In genomic region chr11:130874396-130874795, GRCh38 we compare ENCODE assay signal across 18 cellular contexts. TPM values are rescaled to one million over a fixed set of nuclear protein-coding genes. Genes with fewer than 3 reads are reported as not detected.
A peak's percentile ranks its signal among the peaks of the same experiment; 100 is the strongest.
DNase-seq lines count a peak whose midpoint lies in the region; ATAC-seq and TF ChIP-seq lines count a peak whose summit lies in the region.
"Had no signal": no experiment of that assay in that cellular context is flagged by ENCODE, and none has a peak within 500 bp of the region (broad histone marks: within the 10 kb centered on the region; RNA-seq: fewer than 3 reads in every experiment).

No MANE protein-coding gene starts in this region.

- peaks cover 50 to 71% of the 10 kb centered on the region in 2 experiments for H3K36me3 ChIP-seq in SK-N-SH (replicated peaks in 1 of 2; ENCODE audit: control insufficient read depth in 1 of 2, insufficient read depth in 2 of 2, low read length in 1 of 2)
- H3K36me3 ChIP-seq: uterus had no signal

- TF ChIP-seq CTCF in AG04450 (IDR thresholded peaks at IDR 0.05; ENCODE audit: low read depth, low read length): no peak
- no peak for TF ChIP-seq CTCF in SK-N-SH (IDR thresholded peaks at IDR 0.05)
- no peak for TF ChIP-seq CTCF in dorsolateral prefrontal cortex (IDR thresholded peaks at IDR 0.05 in 54 of 56, conservative IDR thresholded peaks at IDR 0.05 in 2 of 56; ENCODE audit: low read depth in 1 of 56, partially characterized antibody in 56 of 56)
- TF ChIP-seq CTCF in neural crest cell (conservative IDR thresholded peaks at IDR 0.05): no peak

- no peak overlapping the region for H3K4me3 ChIP-seq in AG04450 (ENCODE audit: low read depth, low read length)
- H3K4me3 ChIP-seq in SK-N-SH (ENCODE audit: low read depth in 2 of 2, low read length in 1 of 2): no peak overlapping the region
- no peak overlapping the region for H3K4me3 ChIP-seq in dorsolateral prefrontal cortex
- H3K4me3 ChIP-seq: gastroesophageal sphincter, right lobe of liver, uterus had no signal

- no peaks in the 10 kb centered on the region for H3K79me2 ChIP-seq in SK-N-SH (ENCODE audit: insufficient read depth)

- H3F3A ChIP-seq in SK-N-SH (replicated peaks; ENCODE audit: insufficient read depth): peaks cover 13% of the 10 kb centered on the region

- no peak overlapping the region for H3K4me2 ChIP-seq in SK-N-SH

- H3K4me3 Mint-ChIP-seq in neural crest cell: no peak overlapping the region
- H3K4me3 Mint-ChIP-seq: T-helper 1 cell treated with Interleukin-12 subunit alpha and Interleukin-12 subunit beta and Interleukin-4 antibody, amounts not matched to agents 30 μg/mL and 1 μg/mL, for 36 hours had no signal

- TF ChIP-seq EP300 in SK-N-SH (IDR thresholded peaks at IDR 0.05; ENCODE audit: borderline replicate concordance in 1 of 2, low read depth in 1 of 2, low read length in 1 of 2): no peak

- peaks cover 0 to 11% of the 10 kb centered on the region in 2 experiments; a peak in 1 of 4 replicates for H3K4me1 ChIP-seq in SK-N-SH (ENCODE audit: control insufficient read depth in 1 of 2, insufficient read depth in 2 of 2, low read depth in 1 of 2, low read length in 1 of 2)
- H3K4me1 ChIP-seq: right lobe of liver had no signal

- no peaks in the 10 kb centered on the region for H3K9me3 ChIP-seq in AG04450 (ENCODE audit: control insufficient read depth, insufficient read depth, low read length)
- H3K9me3 ChIP-seq in SK-N-SH: no peaks in the 10 kb centered on the region
- H3K9me3 ChIP-seq: gastroesophageal sphincter, right lobe of liver, uterus had no signal

- peak overlapping the region; percentile 30; the same call in 1 of the 2 replicates for H3K9ac ChIP-seq in SK-N-SH

- no peaks in the 10 kb centered on the region for H3K27me3 Mint-ChIP-seq in neural crest cell (ENCODE audit: low read depth)

- no peak for TF ChIP-seq RAD21 in SK-N-SH (IDR thresholded peaks at IDR 0.05; ENCODE audit: low read length)

- H3K4me1 Mint-ChIP-seq in neural crest cell: peaks cover 5% of the 10 kb centered on the region

- WGBS in SK-N-SH (ENCODE audit: low lambda C conversion rate): 16% methylated on average over 1 of the region's 1 CpG

- peaks cover 16% of the 10 kb centered on the region for H3K36me3 Mint-ChIP-seq in neural crest cell (ENCODE audit: low read depth)

- intact Hi-C loops in dorsolateral prefrontal cortex (cut with DNase I): no loop called here

- ATAC-seq in GM21447 (IDR thresholded peaks at IDR 0.05; ENCODE audit: unreplicated experiment): no peak
- ATAC-seq in GM21717 (IDR thresholded peaks at IDR 0.05; ENCODE audit: unreplicated experiment): no peak
- ATAC-seq: gastroesophageal sphincter had no signal

- H3K27me3 ChIP-seq in AG04450 (ENCODE audit: control insufficient read depth, insufficient read depth, low read length) (no peaks in the 10 kb centered on the region), SK-N-SH (ENCODE audit: insufficient read depth) (no peaks in the 10 kb centered on the region), dorsolateral prefrontal cortex (no peaks in the 10 kb centered on the region)
- H3K27me3 ChIP-seq: gastroesophageal sphincter, right lobe of liver, uterus had no signal

- H2AFZ ChIP-seq in SK-N-SH (ENCODE audit: low read depth): no peak overlapping the region

- H3K9me2 ChIP-seq in SK-N-SH: no peaks in the 10 kb centered on the region

- CTCF ChIA-PET in AG04450 (lab: Charles Lee) (interaction anchor here (1.3 kb wide), 1 partner anchor 12 kb away, joined by 3 read pairs; no protein-coding TSS in a partner anchor), SK-N-SH (lab: Yijun Ruan, JAX) (interaction anchor here (11.0 to 25.0 kb wide), 2 partner anchors 13 to 438 kb away, joined by 101 to 747 read pairs; partner anchors contain the start of genes ADAMTS15 and ADAMTS8)

- no peak for DNase-seq in AG04450 (ENCODE audit: low read depth, low spot score)
- no peak for DNase-seq in SK-N-SH
- DNase-seq in dorsolateral prefrontal cortex: no peak
- DNase-seq in neural crest cell (ENCODE audit: low read depth, low spot score): no peak
- no peak for DNase-seq in NCI-H2029 (lab: John Stamatoyannopoulos, UW)
- no peak for DNase-seq in GM19240 (ENCODE audit: insufficient read length, low spot score)
- DNase-seq: activated CD4-positive, CD25-positive, alpha-beta regulatory T cell; activated naive CD4-positive, alpha-beta T cell; Calu3; NCI-H2107; right lobe of liver; RPMI8226; stimulated activated CD4-positive, alpha-beta T cell treated with anti-CD3 and anti-CD28 coated beads, Interleukin-4, amount 100 ng/mL, for 1 hour; uterus had no signal

- H3K27ac ChIP-seq in AG04450 (ENCODE audit: low read depth, low read length) (peak overlapping the region; percentile 54), SK-N-SH (ENCODE audit: low read depth in 2 of 2, low read length in 1 of 2) (peak overlapping the region in 1 of 2 experiments; percentile 72; a peak in 2 of 4 replicates), dorsolateral prefrontal cortex (peak overlapping the region in 58 of 59 donors; percentile 40 to 99 (median 90))
- H3K27ac ChIP-seq: gastroesophageal sphincter, right lobe of liver had no signal

- no peaks in the 10 kb centered on the region for H3K9me3 Mint-ChIP-seq in neural crest cell
- H3K9me3 Mint-ChIP-seq: T-helper 1 cell treated with Interleukin-12 subunit alpha and Interleukin-12 subunit beta and Interleukin-4 antibody, amounts not matched to agents 30 μg/mL and 1 μg/mL, for 36 hours had no signal

- POLR2A ChIA-PET in AG04450 (lab: Yijun Ruan, JAX) (interaction anchor here (1.1 kb wide), 1 partner anchor 23 kb away, joined by 3 read pairs; no protein-coding TSS in a partner anchor), SK-N-SH (lab: Yijun Ruan, JAX) (no interaction called here)

- peak overlapping the region; percentile 23 for H3K27ac Mint-ChIP-seq in neural crest cell (ENCODE audit: unreplicated experiment)
- H3K27ac Mint-ChIP-seq: T-helper 1 cell treated with Interleukin-12 subunit alpha and Interleukin-12 subunit beta and Interleukin-4 antibody, amounts not matched to agents 30 μg/mL and 1 μg/mL, for 36 hours had no signal

- no peaks in the 10 kb centered on the region for H4K20me1 ChIP-seq in SK-N-SH (ENCODE audit: insufficient read depth)

TF ChIP-seq in SK-N-SH, 30 proteins besides CTCF, POLR2A, EP300 and RAD21 (continues in another document):
- TF ChIP-seq RCOR1 (IDR thresholded peaks at IDR 0.05; ENCODE audit: low read length) (no peak), GATA2 (CRISPR knock-in tag; IDR thresholded peaks at IDR 0.05) (no peak), IRF3 (IDR thresholded peaks at IDR 0.05; ENCODE audit: low read depth, low read length) (no peak), USF1 (IDR thresholded peaks at IDR 0.05; ENCODE audit: borderline replicate concordance, low read depth) (no peak), EZH2phosphoT487 (IDR thresholded peaks at IDR 0.05; ENCODE audit: borderline replicate concordance, low read depth) (no peak), GABPA (IDR thresholded peaks at IDR 0.05; ENCODE audit: low read depth) (no peak), MXI1 (IDR thresholded peaks at IDR 0.05; ENCODE audit: low read depth, low read length) (no peak), MEF2A (IDR thresholded peaks at IDR 0.05; ENCODE audit: borderline replicate concordance, low read depth) (no peak), ELF1 (IDR thresholded peaks at IDR 0.05) (no peak), ZBTB33 (IDR thresholded peaks at IDR 0.05; ENCODE audit: borderline replicate concordance, low read depth) (no peak)

RNA-seq across cellular contexts. Expression of gene SNX19, which starts 41.9 kb away (rescaled TPM):
- 64.9 and 78.8 TPM in 2 replicates for polyA plus RNA-seq in AG04450 (2011; rRNA removed)
- 178 and 235 TPM in 2 replicates for polyA minus RNA-seq in AG04450 (2011; rRNA and poly(A)+ RNA removed)
- 16.6 and 21.9 TPM in 2 replicates for polyA plus RNA-seq in SK-N-SH (2012; rRNA removed)
- 16.6 and 19.4 TPM in 2 replicates for polyA plus RNA-seq in SK-N-SH (2012; cell fraction: cytosol; rRNA removed)
- polyA plus RNA-seq in SK-N-SH (2012; cell fraction: nucleus; rRNA removed): 31.1 and 34.7 TPM in 2 replicates
- total RNA-seq in dorsolateral prefrontal cortex: 100 to 1,000 TPM in 41 of 120 experiments, 10 to 100 TPM in 79; 61.4 to 132 (median 93.3) TPM
- total RNA-seq in neural crest cell: 43.7 and 45.0 TPM in 2 replicates
